8 cellular contexts compared by ENCODE assay signal in genomic region chr1:906532-907420, GRCh38. TPM values are rescaled to one million over a fixed set of nuclear protein-coding genes. Genes with fewer than 3 reads are reported as not detected.
DNase-seq lines count a peak whose midpoint lies in the region; ATAC-seq, FAIRE-seq and TF ChIP-seq lines count a peak whose summit lies in the region.

No MANE protein-coding gene starts in this region.

- 25% methylated on average over 15 of the region's 20 CpGs for WGBS in A549 (ENCODE audit: missing lambda C conversion rate)
- WGBS in right cardiac atrium, result 23% methylated on average over 20 of the region's 20 CpGs
- 52 to 61% methylated on average over 10 to 20 of the region's 20 CpGs for WGBS in testis, 2 donors

- no peaks in the 10 kb centered on the region for H3K9me3 ChIP-seq in A549
- no peaks in the 10 kb centered on the region for H3K9me3 ChIP-seq in right cardiac atrium (ENCODE audit: control insufficient read depth, low read length)
- no peaks in the 10 kb centered on the region for H3K9me3 ChIP-seq in testis

- no peak overlapping the region for H3K27ac Mint-ChIP-seq in activated B cell treated with CpG ODN at 0.5 μM for 24 hours

- TF ChIP-seq CTCF in A549 (IDR thresholded peaks at IDR 0.05) (no peak), HFF-Myc (IDR thresholded peaks at IDR 0.05; ENCODE audit: low read depth, low read length, missing control alignments) (no peak), activated B cell treated with CpG ODN at 0.5 μM for 24 hours (IDR thresholded peaks at IDR 0.05) (no peak), testis (IDR thresholded peaks at IDR 0.05) (no peak)

- H3K4me1 Mint-ChIP-seq in activated B cell treated with CpG ODN at 0.5 μM for 24 hours, result peaks cover 16% of the 10 kb centered on the region

- H3K4me1 ChIP-seq in A549 (peaks cover 57% of the 10 kb centered on the region), right cardiac atrium (ENCODE audit: control insufficient read depth, insufficient read depth, low read length) (peaks cover 6% of the 10 kb centered on the region), testis (peaks cover 15% of the 10 kb centered on the region)

- H3K4me3 ChIP-seq in A549, result no peak overlapping the region
- no peak overlapping the region for H3K4me3 ChIP-seq in HFF-Myc (replicated peaks; ENCODE audit: low read depth, low read length)
- H3K4me3 ChIP-seq in right cardiac atrium (ENCODE audit: low read length), result no peak overlapping the region
- no peak overlapping the region for H3K4me3 ChIP-seq in testis

- no peaks in the 10 kb centered on the region for H3K9me3 Mint-ChIP-seq in activated B cell treated with CpG ODN at 0.5 μM for 24 hours

- peak overlapping the region; percentile 53 for H3K4me3 Mint-ChIP-seq in activated B cell treated with CpG ODN at 0.5 μM for 24 hours

- H3K27me3 Mint-ChIP-seq in activated B cell treated with CpG ODN at 0.5 μM for 24 hours, result peaks cover 32% of the 10 kb centered on the region

- H3K27ac ChIP-seq in A549 (peak overlapping the region; percentile 75 to 93), right cardiac atrium (ENCODE audit: low read length) (no peak overlapping the region), testis (no peak overlapping the region)

- DNase-seq in A549 (ENCODE audit: low read depth in 1 of 2, low spot score in 1 of 2), result peak in 1 of 2 experiments; percentile 80
- peak; percentile 31 for DNase-seq in HFF-Myc (ENCODE audit: extremely low read depth, low read depth)
- DNase-seq in activated B cell treated with CpG ODN at 0.5 μM for 24 hours, result peak; percentile 27
- DNase-seq in right cardiac atrium, result peak; percentile 39 to 80 (median 77)
- DNase-seq in testis, result peak; percentile 21
- DNase-seq in NCI-H2196 treated with DMSO at 0.1 percent for 48 hours (lab: John Stamatoyannopoulos, UW; ENCODE audit: unreplicated experiment), result no peak
- DNase-seq in central memory CD4-positive, alpha-beta T cell, result no peak
- DNase-seq in NCI-H1048 (lab: John Stamatoyannopoulos, UW), result no peak

- TF ChIP-seq EP300 in A549 (IDR thresholded peaks at IDR 0.05), result no peak

- POLR2A ChIA-PET in A549 (lab: Yijun Ruan, JAX) (no interaction called here), activated B cell treated with CpG ODN at 0.5 μM for 24 hours (lab: Charles Lee) (no interaction called here)

- H3K27me3 ChIP-seq in right cardiac atrium (ENCODE audit: control insufficient read depth, insufficient read depth), result no peaks in the 10 kb centered on the region
- H3K27me3 ChIP-seq in testis, result no peaks in the 10 kb centered on the region

- peak; percentile 53 to 79 for ATAC-seq in A549
- ATAC-seq in activated B cell treated with CpG ODN at 0.5 μM for 24 hours (ENCODE audit: low read depth), result peak; percentile 77
- ATAC-seq in right cardiac atrium, result peak; percentile 18 to 22

- intact Hi-C loops in activated B cell treated with CpG ODN at 0.5 μM for 24 hours (cut with micrococcal nuclease), result loop anchor here (5.0 kb wide), 2 partner anchors 36 to 56 kb away; partner anchors contain the start of gene KLHL17
- intact Hi-C loops in right cardiac atrium (cut with DNase I), result loop anchor here in 1 of 4 donors (10.0 kb wide), 1 partner anchor 48 kb away; the partner anchor contains the start of gene NOC2L
- intact Hi-C loops in testis (cut with DNase I; ENCODE audit: low total_unique reads), result loop anchor here (10.0 kb wide), 1 partner anchor 68 kb away; no protein-coding TSS in a partner anchor

- CTCF ChIA-PET in A549 (lab: Yijun Ruan, JAX), result interaction anchor here (0.9 to 5.0 kb wide), 11 partner anchors 12 to 78 kb away, joined by 3 to 53 read pairs (median 3); no protein-coding TSS in a partner anchor
- CTCF ChIA-PET in activated B cell treated with CpG ODN at 0.5 μM for 24 hours (lab: Charles Lee), result interaction anchor here (1.1 to 1.7 kb wide), 2 partner anchors 68 to 78 kb away, joined by 4 to 10 read pairs; no protein-coding TSS in a partner anchor

- H3K36me3 Mint-ChIP-seq in activated B cell treated with CpG ODN at 0.5 μM for 24 hours (ENCODE audit: low read depth), result no peaks in the 10 kb centered on the region

- H3K36me3 ChIP-seq in testis (ENCODE audit: low read depth, missing control alignments), result no peaks in the 10 kb centered on the region

- H3K4me2 ChIP-seq in A549, result peak overlapping the region; percentile 95

- no peak for TF ChIP-seq RAD21 in A549 (conservative IDR thresholded peaks at IDR 0.05 in 1 of 2, IDR thresholded peaks at IDR 0.05 in 1 of 2)

- peak; percentile 49 for FAIRE-seq in A549 (lab: Jason Lieb, UNC)

- TF ChIP-seq POLR2A in A549 (IDR thresholded peaks at IDR 0.05; ENCODE audit: low read length) (peak; percentile 14; the same call in 1 of the 2 replicates), testis (IDR thresholded peaks at IDR 0.05) (no peak)

TF ChIP-seq in A549, 52 proteins besides CTCF, POLR2A, EP300 and RAD21:
- TF ChIP-seq, protein P1, sequence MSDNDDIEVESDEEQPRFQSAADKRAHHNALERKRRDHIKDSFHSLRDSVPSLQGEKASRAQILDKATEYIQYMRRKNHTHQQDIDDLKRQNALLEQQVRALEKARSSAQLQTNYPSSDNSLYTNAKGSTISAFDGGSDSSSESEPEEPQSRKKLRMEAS (IDR thresholded peaks at IDR 0.05), result peak; percentile 37
- TF ChIP-seq, protein P2, sequence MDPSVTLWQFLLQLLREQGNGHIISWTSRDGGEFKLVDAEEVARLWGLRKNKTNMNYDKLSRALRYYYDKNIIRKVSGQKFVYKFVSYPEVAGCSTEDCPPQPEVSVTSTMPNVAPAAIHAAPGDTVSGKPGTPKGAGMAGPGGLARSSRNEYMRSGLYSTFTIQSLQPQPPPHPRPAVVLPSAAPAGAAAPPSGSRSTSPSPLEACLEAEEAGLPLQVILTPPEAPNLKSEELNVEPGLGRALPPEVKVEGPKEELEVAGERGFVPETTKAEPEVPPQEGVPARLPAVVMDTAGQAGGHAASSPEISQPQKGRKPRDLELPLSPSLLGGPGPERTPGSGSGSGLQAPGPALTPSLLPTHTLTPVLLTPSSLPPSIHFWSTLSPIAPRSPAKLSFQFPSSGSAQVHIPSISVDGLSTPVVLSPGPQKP (IDR thresholded peaks at IDR 0.05; ENCODE audit: low read depth, low read length), result no peak

RNA-seq across cellular contexts. Expression of gene SAMD11, which starts 16.9 kb away (rescaled TPM):
- polyA plus RNA-seq in A549 (2011; rRNA removed) (13.3 and 22.4 TPM in 2 replicates), A549 (2017; fragmentation: RNase III; extraction: RNeasy Plus Mini Kit Qiagen cat#74134 plus additional on column Dnase treatment) (32.9 to 52.8 TPM (median 46.2 TPM) in 3 replicates), right cardiac atrium (7.8 TPM), testis (ENCODE audit: insufficient read depth, low read depth, low replicate concordance) (7.9 TPM)
- 35.9 and 62.6 TPM in 2 replicates for polyA plus RNA-seq in A549 (2012; cell fraction: cytosol; rRNA removed)
- 122 and 165 TPM in 2 replicates for polyA plus RNA-seq in A549 (2012; cell fraction: nucleus; rRNA removed)
- 10.7 and 15.8 TPM in 2 replicates for polyA minus RNA-seq in A549 (2011; rRNA and poly(A)+ RNA removed)
- total RNA-seq in activated B cell treated with CpG ODN at 0.5 μM for 24 hours (not detected in 2 replicates), right cardiac atrium (10 to 100 TPM in 3 of 4 donors, 1 to 10 TPM in 1; 6.9 to 27.2 (median 11.4) TPM), testis (10 to 100 TPM; 36.9 to 47.2 TPM)

RNA-seq across cellular contexts. Expression of gene NOC2L, which starts 52.3 kb away (rescaled TPM):
- polyA plus RNA-seq in A549 (2011; rRNA removed), result 41.0 and 48.4 TPM in 2 replicates
- 74.3 and 83.6 TPM in 2 replicates for polyA plus RNA-seq in A549 (2012; cell fraction: cytosol; rRNA removed)
- 144 and 170 TPM in 2 replicates for polyA plus RNA-seq in A549 (2012; cell fraction: nucleus; rRNA removed)
- polyA plus RNA-seq in A549 (2017; fragmentation: RNase III; extraction: RNeasy Plus Mini Kit Qiagen cat#74134 plus additional on column Dnase treatment), result 68.1 to 81.6 TPM (median 73.5 TPM) in 3 replicates
- polyA minus RNA-seq in A549 (2011; rRNA and poly(A)+ RNA removed), result 55.5 and 68.4 TPM in 2 replicates
- 95.5 and 96.8 TPM in 2 replicates for total RNA-seq in activated B cell treated with CpG ODN at 0.5 μM for 24 hours
- 10 to 100 TPM; 43.6 to 48.6 (median 45.5) TPM for total RNA-seq in right cardiac atrium
- polyA plus RNA-seq in right cardiac atrium, result 44.3 TPM
- total RNA-seq in testis, result 10 to 100 TPM; 82.5 to 94.0 TPM
- 78.3 TPM for polyA plus RNA-seq in testis (ENCODE audit: insufficient read depth, low read depth, low replicate concordance)

RNA-seq across cellular contexts. Expression of gene KLHL17, which starts 53.6 kb away (rescaled TPM):
- polyA plus RNA-seq in A549 (2011; rRNA removed), result 5.7 and 8.5 TPM in 2 replicates
- 24.0 and 29.4 TPM in 2 replicates for polyA plus RNA-seq in A549 (2012; cell fraction: cytosol; rRNA removed)
- 322 and 395 TPM in 2 replicates for polyA plus RNA-seq in A549 (2012; cell fraction: nucleus; rRNA removed)
- 17.9 to 21.6 TPM (median 18.7 TPM) in 3 replicates for polyA plus RNA-seq in A549 (2017; fragmentation: RNase III; extraction: RNeasy Plus Mini Kit Qiagen cat#74134 plus additional on column Dnase treatment)
- polyA minus RNA-seq in A549 (2011; rRNA and poly(A)+ RNA removed), result 1.9 and 2.5 TPM in 2 replicates
- 15.1 and 16.4 TPM in 2 replicates for total RNA-seq in activated B cell treated with CpG ODN at 0.5 μM for 24 hours
- 1 to 10 TPM; 5.0 to 9.7 (median 6.6) TPM for total RNA-seq in right cardiac atrium
- polyA plus RNA-seq in right cardiac atrium, result 5.3 TPM
- 10 to 100 TPM; 34.9 to 36.4 TPM for total RNA-seq in testis
- polyA plus RNA-seq in testis (ENCODE audit: insufficient read depth, low read depth, low replicate concordance), result 16.0 TPM

RNA-seq across cellular contexts. Expression of gene PLEKHN1, which starts 59.5 kb away (rescaled TPM):
- 0.61 and 0.75 TPM in 2 replicates for polyA plus RNA-seq in A549 (2011; rRNA removed)
- polyA plus RNA-seq in A549 (2012; cell fraction: cytosol; rRNA removed), result 1.6 and 2.3 TPM in 2 replicates
- 9.4 and 13.1 TPM in 2 replicates for polyA plus RNA-seq in A549 (2012; cell fraction: nucleus; rRNA removed)
- polyA plus RNA-seq in A549 (2017; fragmentation: RNase III; extraction: RNeasy Plus Mini Kit Qiagen cat#74134 plus additional on column Dnase treatment), result 3.2 to 3.6 TPM (median 3.4 TPM) in 3 replicates
- 0.33 and 0.73 TPM in 2 replicates for polyA minus RNA-seq in A549 (2011; rRNA and poly(A)+ RNA removed)
- total RNA-seq in activated B cell treated with CpG ODN at 0.5 μM for 24 hours, result 1.3 and 1.4 TPM in 2 replicates
- under 1 TPM in 1 of 4 donors, not detected in 3; 0.41 TPM for total RNA-seq in right cardiac atrium
- 0.14 TPM for polyA plus RNA-seq in right cardiac atrium
- total RNA-seq in testis, result under 1 TPM; 0.47 to 0.56 TPM
- polyA plus RNA-seq in testis (ENCODE audit: insufficient read depth, low read depth, low replicate concordance), result 0.21 TPM

Comparison
In these comparisons a context has a peak if more than half of its experiments do, and no peak if none do; other contexts are left out.
1. ATAC-seq: peak in every context shown above with its lines; median percentile 77 in activated B cell treated with CpG ODN at 0.5 μM for 24 hours; 66 in A549; 20 in right cardiac atrium.
2. DNase-seq: peak in HFF-Myc (single experiment), activated B cell treated with CpG ODN at 0.5 μM for 24 hours (single experiment), right cardiac atrium (3 of 3) and testis (single experiment); none in NCI-H2196 treated with DMSO at 0.1 percent for 48 hours (single experiment), central memory CD4-positive, alpha-beta T cell (single experiment) and NCI-H1048 (single experiment).
3. H3K27ac ChIP-seq: peak in A549 (2 of 2); none in right cardiac atrium (single experiment) and testis (0 of 2).